ENCODE assay signal across 15 cellular contexts in genomic region chr7:2445047-2445446, GRCh38. TPM values are rescaled to one million over a fixed set of nuclear protein-coding genes. Genes with fewer than 3 reads are reported as not detected.
A peak's percentile ranks its signal among the peaks of the same experiment; 100 is the strongest.
DNase-seq lines count a peak whose midpoint lies in the region; ATAC-seq and TF ChIP-seq lines count a peak whose summit lies in the region.
"Had no signal": no experiment of that assay in that cellular context is flagged by ENCODE, and none has a peak within 500 bp of the region (broad histone marks: within the 10 kb centered on the region; RNA-seq: fewer than 3 reads in every experiment).

No MANE protein-coding gene starts in this region.

- ATAC-seq in GM23338 = no peak
- no peak for ATAC-seq in effector memory CD8-positive, alpha-beta T cell (replicated peaks)
- ATAC-seq: activated CD8-positive, alpha-beta T cell treated with anti-CD3 and anti-CD28 coated beads for 36 hours; activated T-helper 17 cell treated with anti-CD3 and anti-CD28 coated beads, Interleukin-2, amount 50 U/mL, for 72 hours; stimulated activated memory B cell treated with anti-CD40 and anti-IgM and Interleukin-4, amounts not matched to agents 10 μg/mL and 1 μg/mL and 100 μg/mL, for 72 hours had no signal

- H3K27ac ChIP-seq in GM23338 (ENCODE audit: low read depth) (peak overlapping the region; percentile 37; the same call in 1 of the 2 replicates), temporal lobe (ENCODE audit: low read depth, low read length) (peak overlapping the region; percentile 23)

- in situ Hi-C loops in HAP-1 (cut with MboI; ENCODE audit: low sequenced_read_pairs) = no loop called here

- peaks cover 6% of the 10 kb centered on the region for H3K27me3 Mint-ChIP-seq in GM23338 (ENCODE audit: insufficient read depth, low read depth, poor library complexity)
- H3K27me3 Mint-ChIP-seq in effector memory CD8-positive, alpha-beta T cell = no peaks in the 10 kb centered on the region
- H3K27me3 Mint-ChIP-seq: activated CD8-positive, alpha-beta T cell treated with anti-CD3 and anti-CD28 coated beads for 36 hours; activated T-helper 17 cell treated with anti-CD3 and anti-CD28 coated beads, Interleukin-2, amount 50 U/mL, for 72 hours; stimulated activated memory B cell treated with anti-CD40 and anti-IgM and Interleukin-4, amounts not matched to agents 10 μg/mL and 1 μg/mL and 100 μg/mL, for 72 hours had no signal

- no peak overlapping the region for H3K27ac Mint-ChIP-seq in GM23338
- peak overlapping the region; percentile 49 to 53 for H3K27ac Mint-ChIP-seq in effector memory CD8-positive, alpha-beta T cell
- H3K27ac Mint-ChIP-seq: activated CD8-positive, alpha-beta T cell treated with anti-CD3 and anti-CD28 coated beads for 36 hours; activated T-helper 17 cell treated with anti-CD3 and anti-CD28 coated beads, Interleukin-2, amount 50 U/mL, for 72 hours; stimulated activated memory B cell treated with anti-CD40 and anti-IgM and Interleukin-4, amounts not matched to agents 10 μg/mL and 1 μg/mL and 100 μg/mL, for 72 hours had no signal

- H3K36me3 Mint-ChIP-seq in GM23338 (ENCODE audit: low read depth) = peaks cover 5% of the 10 kb centered on the region; the same call in 1 of the 3 replicates
- H3K36me3 Mint-ChIP-seq in effector memory CD8-positive, alpha-beta T cell (ENCODE audit: insufficient read depth) = peaks cover 23% of the 10 kb centered on the region
- H3K36me3 Mint-ChIP-seq: stimulated activated memory B cell treated with anti-CD40 and anti-IgM and Interleukin-4, amounts not matched to agents 10 μg/mL and 1 μg/mL and 100 μg/mL, for 72 hours had no signal

- H3F3A ChIP-seq in GM23338 (replicated peaks; ENCODE audit: low read depth) = no peaks in the 10 kb centered on the region

- no peaks in the 10 kb centered on the region; the same call in 2 of the 3 replicates for H3K4me1 Mint-ChIP-seq in GM23338
- H3K4me1 Mint-ChIP-seq in effector memory CD8-positive, alpha-beta T cell (ENCODE audit: low read depth in 2 of 2) = peaks cover 17 to 19% of the 10 kb centered on the region in 2 donors
- H3K4me1 Mint-ChIP-seq: activated T-helper 17 cell treated with anti-CD3 and anti-CD28 coated beads, Interleukin-2, amount 50 U/mL, for 72 hours had no signal

- no peak overlapping the region for H3K4me3 ChIP-seq in GM23338
- no peak overlapping the region for H3K4me3 ChIP-seq in HAP-1

- H3K4me3 Mint-ChIP-seq in GM23338 = no peak overlapping the region
- no peak overlapping the region for H3K4me3 Mint-ChIP-seq in effector memory CD8-positive, alpha-beta T cell
- H3K4me3 Mint-ChIP-seq: activated CD8-positive, alpha-beta T cell treated with anti-CD3 and anti-CD28 coated beads for 36 hours; activated T-helper 17 cell treated with anti-CD3 and anti-CD28 coated beads, Interleukin-2, amount 50 U/mL, for 72 hours; stimulated activated memory B cell treated with anti-CD40 and anti-IgM and Interleukin-4, amounts not matched to agents 10 μg/mL and 1 μg/mL and 100 μg/mL, for 72 hours had no signal

- DNase-seq in GM23338 (ENCODE audit: low spot score) (no peak), medulla oblongata (ENCODE audit: extremely low spot score) (peak; percentile 52), kidney tubule cell (ENCODE audit: low spot score) (no peak), HAP-1 (ENCODE audit: low spot score in 2 of 2) (no peak), HPDE6-E6E7 (ENCODE audit: extremely low spot score) (no peak)
- no peak for DNase-seq in effector memory CD8-positive, alpha-beta T cell
- no peak for DNase-seq in stimulated activated naive CD4-positive, alpha-beta T cell treated with Interleukin-2 at 50 U/mL for 16 hours (lab: John Stamatoyannopoulos, UW)
- DNase-seq: activated CD8-positive, alpha-beta T cell treated with anti-CD3 and anti-CD28 coated beads for 36 hours; BE2C; NCI-H1092; NCI-H748 treated with DMSO at 0.1 percent for 48 hours had no signal

- no peaks in the 10 kb centered on the region; the same call in 1 of the 2 replicates for H4K20me1 ChIP-seq in GM23338 (replicated peaks; ENCODE audit: insufficient read depth)

- H3K79me2 ChIP-seq in GM23338 (replicated peaks; ENCODE audit: insufficient read depth) = no peaks in the 10 kb centered on the region

- H3K9me3 Mint-ChIP-seq in GM23338 = no peaks in the 10 kb centered on the region
- H3K9me3 Mint-ChIP-seq in effector memory CD8-positive, alpha-beta T cell = no peaks in the 10 kb centered on the region
- H3K9me3 Mint-ChIP-seq: activated CD8-positive, alpha-beta T cell treated with anti-CD3 and anti-CD28 coated beads for 36 hours; activated T-helper 17 cell treated with anti-CD3 and anti-CD28 coated beads, Interleukin-2, amount 50 U/mL, for 72 hours; stimulated activated memory B cell treated with anti-CD40 and anti-IgM and Interleukin-4, amounts not matched to agents 10 μg/mL and 1 μg/mL and 100 μg/mL, for 72 hours had no signal

- no peaks in the 10 kb centered on the region for H3K27me3 ChIP-seq in GM23338 (ENCODE audit: insufficient read depth)
- no peaks in the 10 kb centered on the region for H3K27me3 ChIP-seq in HAP-1 (ENCODE audit: low read depth)
- H3K27me3 ChIP-seq: BE2C had no signal

- H3K36me3 ChIP-seq in GM23338 (ENCODE audit: insufficient read depth) = no peaks in the 10 kb centered on the region
- H3K36me3 ChIP-seq in HAP-1 (replicated peaks) = no peaks in the 10 kb centered on the region
- H3K36me3 ChIP-seq: BE2C had no signal

- 0 out of 4 replicates have a peak, but pooled peaks of 1 of the 2 experiments have one; percentile 12 for TF ChIP-seq CTCF in GM23338 (conservative IDR thresholded peaks at IDR 0.05; ENCODE audit: low read depth in 2 of 2)

- no peaks in the 10 kb centered on the region for H3K9me2 ChIP-seq in GM23338 (ENCODE audit: insufficient read depth)

- H3K4me1 ChIP-seq in GM23338 (ENCODE audit: insufficient read depth) = no peaks in the 10 kb centered on the region
- no peaks in the 10 kb centered on the region for H3K4me1 ChIP-seq in HAP-1
- H3K4me1 ChIP-seq: BE2C had no signal

- no peak overlapping the region for H3K4me2 ChIP-seq in GM23338

- no peak overlapping the region for H2AFZ ChIP-seq in GM23338

- no peaks in the 10 kb centered on the region for H3K9me3 ChIP-seq in HAP-1
- H3K9me3 ChIP-seq: BE2C had no signal

TF ChIP-seq in GM23338, 12 proteins besides CTCF, POLR2A, EP300 and RAD21 (continues in another document):
- no peak for TF ChIP-seq ZNF114 (CRISPR knock-in tag; IDR thresholded peaks at IDR 0.05)
- no peak for TF ChIP-seq POLR2AphosphoS5 (IDR thresholded peaks at IDR 0.05; ENCODE audit: low read depth)
- TF ChIP-seq EZH2phosphoT487 (IDR thresholded peaks at IDR 0.05; ENCODE audit: unreplicated experiment) = no peak
- no peak for TF ChIP-seq ETS1 (IDR thresholded peaks at IDR 0.05)
- TF ChIP-seq CREB1 (CRISPR knock-in tag; IDR thresholded peaks at IDR 0.05; ENCODE audit: low read depth) = no peak
- TF ChIP-seq JUNB (IDR thresholded peaks at IDR 0.05; ENCODE audit: unreplicated experiment) = no peak
- TF ChIP-seq STAT1 (IDR thresholded peaks at IDR 0.05; ENCODE audit: unreplicated experiment) = no peak
- no peak for TF ChIP-seq EZH2 (IDR thresholded peaks at IDR 0.05; ENCODE audit: low read depth, unreplicated experiment)
- no peak for TF ChIP-seq NANOG (IDR thresholded peaks at IDR 0.05; ENCODE audit: borderline replicate concordance)
- TF ChIP-seq REST (IDR thresholded peaks at IDR 0.05; ENCODE audit: unreplicated experiment) = no peak

RNA-seq across cellular contexts. Expression of gene GRIFIN, which starts 31.2 kb away (rescaled TPM):
- total RNA-seq in GM23338 (2014; rRNA removed; shearing (Covaris generic)) = not detected in 2 replicates
- polyA plus RNA-seq in GM23338 (2016; fragmentation: Nextera tagmentation; extraction: Ambion mirVana) = not detected in 2 replicates
- total RNA-seq in temporal lobe = not detected
- total RNA-seq: activated CD8-positive, alpha-beta T cell treated with anti-CD3 and anti-CD28 coated beads for 36 hours; activated T-helper 17 cell treated with anti-CD3 and anti-CD28 coated beads, Interleukin-2, amount 50 U/mL, for 72 hours; skeletal muscle tissue had no signal

RNA-seq across cellular contexts. Expression of gene CHST12, which starts 41.6 kb away (rescaled TPM):
- 10.1 and 12.0 TPM in 2 replicates for total RNA-seq in GM23338 (2014; rRNA removed; shearing (Covaris generic))
- 13.9 and 14.6 TPM in 2 replicates for polyA plus RNA-seq in GM23338 (2016; fragmentation: Nextera tagmentation; extraction: Ambion mirVana)
- total RNA-seq in temporal lobe = 2.2 TPM
